17 cellular contexts compared by ENCODE assay signal in the genomic region with DNA sequence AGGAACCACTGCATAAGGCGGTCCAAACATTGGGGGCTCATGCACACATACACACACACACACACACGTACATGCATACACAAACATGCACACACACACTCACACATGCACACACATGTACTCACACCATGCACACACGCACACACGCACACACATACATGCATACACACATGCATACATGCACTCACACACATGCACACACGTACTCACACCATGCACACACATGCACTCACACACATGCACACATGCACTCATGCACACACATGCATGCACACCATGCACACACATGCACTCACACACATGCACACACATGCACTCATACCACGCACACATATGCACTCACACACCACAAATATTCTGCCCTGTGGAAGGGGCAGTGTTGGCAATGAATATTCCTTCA. TPM values are rescaled to one million over a fixed set of nuclear protein-coding genes. Genes with fewer than 3 reads are reported as not detected.
DNase-seq lines count a peak whose midpoint lies in the region; ATAC-seq, FAIRE-seq and TF ChIP-seq lines count a peak whose summit lies in the region.
"Had no signal": no experiment of that assay in that cellular context is flagged by ENCODE, and none has a peak within 500 bp of the region (broad histone marks: within the 10 kb centered on the region; RNA-seq: fewer than 3 reads in every experiment).

No MANE protein-coding gene starts in this region.

- H3K9me3 ChIP-seq in HepG2 (ENCODE audit: low read length) (no peaks in the 10 kb centered on the region), right lobe of liver (no peaks in the 10 kb centered on the region)
- no peaks in the 10 kb centered on the region for H3K9me3 ChIP-seq in effector memory CD4-positive, alpha-beta T cell (ENCODE audit: control insufficient read depth, low read length)

- no peaks in the 10 kb centered on the region for H3K79me2 ChIP-seq in HepG2 (ENCODE audit: insufficient read depth, low read length)

- H3K27ac Mint-ChIP-seq in memory B cell = peak overlapping the region; percentile 78

- no peak for DNase-seq in HepG2 (ENCODE audit: low spot score)
- no peak for DNase-seq in right lobe of liver
- DNase-seq in bronchial epithelial cell (ENCODE audit: low read depth) = no peak
- no peak for DNase-seq in memory B cell (ENCODE audit: low spot score in 2 of 2)
- no peak for DNase-seq in urothelium cell line (ENCODE audit: low spot score)
- no peak for DNase-seq in SHP77 (lab: John Stamatoyannopoulos, UW)
- no peak for DNase-seq in effector memory CD4-positive, alpha-beta T cell
- DNase-seq: CD4-positive, CD25-positive, alpha-beta regulatory T cell; DMS53; GF-D8; GOT3; HCEC 1CT; IMR-90 had no signal

- H3K9me3 Mint-ChIP-seq in memory B cell = no peaks in the 10 kb centered on the region

- intact Hi-C loops in HepG2 (cut with micrococcal nuclease; ENCODE audit: unreplicated experiment) (no loop called here), right lobe of liver (cut with DNase I) (no loop called here)

- 21% methylated on average over 6 of the region's 6 CpGs for WGBS in HepG2 (ENCODE audit: low lambda C conversion rate)
- 92% methylated on average over 6 of the region's 6 CpGs for WGBS in right lobe of liver (ENCODE audit: insufficient coverage, low coverage, low lambda C conversion rate, missing lambda C conversion rate)

- POLR2A ChIA-PET in HepG2 (lab: Yijun Ruan, JAX) = no interaction called here

- H2AFZ ChIP-seq in HepG2 (ENCODE audit: low read length) = no peak overlapping the region

- H4K20me1 ChIP-seq in HepG2 (ENCODE audit: insufficient read depth, low read length) = no peaks in the 10 kb centered on the region
- H4K20me1 ChIP-seq: BLaER1 treated with 17β-estradiol and CSF1 and Interleukin-3, amounts not matched to agents 10 nM and 100 nM had no signal

- H3K4me1 ChIP-seq in HepG2 (ENCODE audit: insufficient read depth, low read length) (peaks cover 12% of the 10 kb centered on the region), right lobe of liver (peaks cover 0 to 6% (median 2%) of the 10 kb centered on the region in 4 donors)
- no peaks in the 10 kb centered on the region for H3K4me1 ChIP-seq in effector memory CD4-positive, alpha-beta T cell (ENCODE audit: control insufficient read depth, insufficient read depth, low read length, poor library complexity, severe bottlenecking)

- H3K4me2 ChIP-seq in HepG2 (ENCODE audit: low read depth, low read length) = no peak overlapping the region
- H3K4me2 ChIP-seq: BLaER1 treated with 17β-estradiol and CSF1 and Interleukin-3, amounts not matched to agents 10 nM and 100 nM had no signal

- TF ChIP-seq RAD21 in HepG2 (CRISPR knock-in tag; IDR thresholded peaks at IDR 0.05) = no peak

- H3K4me1 Mint-ChIP-seq in memory B cell = peaks cover 20% of the 10 kb centered on the region

- no peak overlapping the region for H3K9ac ChIP-seq in HepG2 (ENCODE audit: insufficient read depth, low read depth, low read length)
- H3K9ac ChIP-seq: BLaER1 treated with 17β-estradiol and CSF1 and Interleukin-3, amounts not matched to agents 10 nM and 100 nM had no signal

- H3K4me3 ChIP-seq in HepG2 (replicated peaks in 1 of 3; ENCODE audit: insufficient read depth in 1 of 3, low read depth in 2 of 3, low read length in 3 of 3) = no peak overlapping the region
- no peak overlapping the region for H3K4me3 ChIP-seq in right lobe of liver
- no peak overlapping the region for H3K4me3 ChIP-seq in bronchial epithelial cell (ENCODE audit: low read depth, low read length)
- H3K4me3 ChIP-seq in effector memory CD4-positive, alpha-beta T cell (ENCODE audit: insufficient read depth, low read depth, low read length, poor library complexity, severe bottlenecking) = no peak overlapping the region
- H3K4me3 ChIP-seq: BLaER1 treated with 17β-estradiol and CSF1 and Interleukin-3, amounts not matched to agents 10 nM and 100 nM had no signal

- no peak overlapping the region for H3K4me3 Mint-ChIP-seq in memory B cell
- H3K4me3 Mint-ChIP-seq: CD4-positive, CD25-positive, alpha-beta regulatory T cell had no signal

- FAIRE-seq in HepG2 (lab: Jason Lieb, UNC) (no peak), bronchial epithelial cell (lab: Jason Lieb, UNC) (peak; percentile 97), urothelium cell line (lab: Jason Lieb, UNC) (peak; percentile 97)

- peaks cover 52% of the 10 kb centered on the region for H3K36me3 Mint-ChIP-seq in memory B cell

- ATAC-seq in HepG2 (no peak), right lobe of liver (no peak), memory B cell (ENCODE audit: low read depth) (no peak), GM21381 (IDR thresholded peaks at IDR 0.05; ENCODE audit: unreplicated experiment) (no peak)

- H3K27ac ChIP-seq in HepG2 (ENCODE audit: extremely low read length, insufficient read depth, low read length) (no peak overlapping the region), right lobe of liver (no peak overlapping the region)
- no peak overlapping the region for H3K27ac ChIP-seq in effector memory CD4-positive, alpha-beta T cell (ENCODE audit: insufficient read depth, low read length, poor library complexity, severe bottlenecking)
- H3K27ac ChIP-seq: 22Rv1; BLaER1 treated with 17β-estradiol and CSF1 and Interleukin-3, amounts not matched to agents 10 nM and 100 nM; HL-60 had no signal

- peaks cover 1 to 13% of the 10 kb centered on the region in 2 experiments; a peak in 2 of 5 replicates for H3K27me3 ChIP-seq in HepG2 (ENCODE audit: control insufficient read depth in 1 of 2, insufficient read depth in 2 of 2, low read length in 2 of 2)
- no peaks in the 10 kb centered on the region for H3K27me3 ChIP-seq in right lobe of liver
- H3K27me3 ChIP-seq in bronchial epithelial cell (ENCODE audit: control insufficient read depth, insufficient read depth, low read length) = no peaks in the 10 kb centered on the region
- H3K27me3 ChIP-seq in effector memory CD4-positive, alpha-beta T cell (replicated peaks; ENCODE audit: control insufficient read depth, insufficient read depth, low read length, poor library complexity, severe bottlenecking) = no peaks in the 10 kb centered on the region
- H3K27me3 ChIP-seq: BLaER1 treated with 17β-estradiol and CSF1 and Interleukin-3, amounts not matched to agents 10 nM and 100 nM had no signal

- H3K36me3 ChIP-seq in HepG2 (replicated peaks in 1 of 2; ENCODE audit: control insufficient read depth in 1 of 2, insufficient read depth in 2 of 2, low read length in 2 of 2) (no peaks in the 10 kb centered on the region), right lobe of liver (peaks cover 0 to 12% (median under 1%) of the 10 kb centered on the region in 4 donors), bronchial epithelial cell (ENCODE audit: control insufficient read depth, insufficient read depth, low read length) (no peaks in the 10 kb centered on the region)
- H3K36me3 ChIP-seq in effector memory CD4-positive, alpha-beta T cell (ENCODE audit: control insufficient read depth, insufficient read depth, low read length) = peaks cover 88% of the 10 kb centered on the region

- TF ChIP-seq EP300 in HepG2 (IDR thresholded peaks at IDR 0.05; ENCODE audit: low read depth in 2 of 2, low read length in 2 of 2) (no peak), HepG2 (CRISPR knock-in tag; IDR thresholded peaks at IDR 0.05; ENCODE audit: borderline replicate concordance) (no peak)

- H3K27me3 Mint-ChIP-seq in memory B cell = no peaks in the 10 kb centered on the region
- H3K27me3 Mint-ChIP-seq: CD4-positive, CD25-positive, alpha-beta regulatory T cell had no signal

- CTCF ChIA-PET in HepG2 (lab: Yijun Ruan, JAX; ENCODE audit: low intra/inter-chr PET ratio, low total read pairs) = no interaction called here

- no peak for TF ChIP-seq CTCF in HepG2 (CRISPR knock-in tag; IDR thresholded peaks at IDR 0.05)
- no peak for TF ChIP-seq CTCF in right lobe of liver (IDR thresholded peaks at IDR 0.05)
- no peak for TF ChIP-seq CTCF in bronchial epithelial cell (IDR thresholded peaks at IDR 0.05; ENCODE audit: insufficient read depth, low read length, severe bottlenecking)

- in situ Hi-C loops in HepG2 (cut with HindIII; ENCODE audit: extremely low pct_ligation_motif_present, low pct_unique_long_range_greater_than_20kb) = no loop called here

- TF ChIP-seq POLR2A in HepG2 (IDR thresholded peaks at IDR 0.05; ENCODE audit: insufficient read depth in 1 of 2, low read depth in 2 of 2, low read length in 2 of 2) (no peak), right lobe of liver (IDR thresholded peaks at IDR 0.05) (no peak)

- BruUV-seq in HepG2 (replicated peaks; lab: Mats Ljungman, UMichigan) = no TSS peak

RNA-seq across cellular contexts. Expression of a gene that starts 22.1 kb away (rescaled TPM):
- total RNA-seq in HepG2 (2016; rRNA removed; fragmentation: Illumina TruSeq; extraction: Trizol) (0.24 and 0.44 TPM in 2 replicates), right lobe of liver (10 to 100 TPM in 1 of 6 experiments, 1 to 10 TPM in 5; 5.2 to 13.4 (median 7.1) TPM), bronchial epithelial cell (0.64 and 0.79 TPM in 2 replicates)
- total RNA-seq in HepG2 (2016; cell fraction: cytosol; rRNA removed; fragmentation: Illumina TruSeq; extraction: Trizol; ENCODE audit: low read depth) = not detected in 2 replicates
- 0.11 TPM in 1 of 2 replicates, not detected in the other for total RNA-seq in HepG2 (2016; cell fraction: insoluble cytoplasmic fraction; rRNA removed; fragmentation: Illumina TruSeq; extraction: Trizol)
- total RNA-seq in HepG2 (2016; cell fraction: membrane; rRNA removed; fragmentation: Illumina TruSeq; extraction: Trizol) = 0.10 TPM in 1 of 2 replicates, not detected in the other
- total RNA-seq in HepG2 (2016; cell fraction: nucleus; rRNA removed; fragmentation: Illumina TruSeq; extraction: Trizol) = not detected in 2 replicates
- polyA plus RNA-seq in HepG2 (2011; rRNA removed) = 0.05 and 0.10 TPM in 2 replicates
- polyA plus RNA-seq in HepG2 (2011; cell fraction: cytosol; rRNA removed) = 0.07 and 0.09 TPM in 2 replicates
- polyA plus RNA-seq in HepG2 (2011; cell fraction: nucleus; rRNA removed) = 0.13 and 0.23 TPM in 2 replicates
- polyA plus RNA-seq in HepG2 (2012) = not detected in 2 replicates
- polyA plus RNA-seq in HepG2 (2016; cell fraction: cytosol; fragmentation: Illumina TruSeq; extraction: Trizol; ENCODE audit: low read depth) = not detected in 2 replicates
- 0.20 TPM in 1 of 2 replicates, not detected in the other for polyA plus RNA-seq in HepG2 (2016; cell fraction: insoluble cytoplasmic fraction; fragmentation: Illumina TruSeq; extraction: Trizol; ENCODE audit: low read depth)
- not detected in 2 replicates for polyA plus RNA-seq in HepG2 (2016; cell fraction: membrane; fragmentation: Illumina TruSeq; extraction: Trizol; ENCODE audit: low read depth)
- polyA plus RNA-seq in HepG2 (2016; cell fraction: nucleus; fragmentation: Illumina TruSeq; extraction: Trizol; ENCODE audit: insufficient read depth, low read depth) = not detected in 2 replicates
- 0.98 TPM in 1 of 2 replicates, not detected in the other for polyA minus RNA-seq in HepG2 (2011; rRNA and poly(A)+ RNA removed; ENCODE audit: low replicate concordance)
- polyA minus RNA-seq in HepG2 (2011; cell fraction: cytosol; rRNA and poly(A)+ RNA removed) = not detected in 2 replicates
- not detected in 2 replicates for polyA minus RNA-seq in HepG2 (2011; cell fraction: nucleus; rRNA and poly(A)+ RNA removed)
- polyA plus RNA-seq: IMR-90 had no signal

RNA-seq across cellular contexts. Expression of a gene that starts 56.1 kb away (rescaled TPM):
- total RNA-seq in HepG2 (2016; rRNA removed; fragmentation: Illumina TruSeq; extraction: Trizol) (not detected in 2 replicates), right lobe of liver (10 to 100 TPM in 5 of 6 experiments, 1 to 10 TPM in 1; 1.4 to 51.2 (median 20.0) TPM), bronchial epithelial cell (not detected in 2 replicates)
- not detected in 2 replicates for total RNA-seq in HepG2 (2016; cell fraction: cytosol; rRNA removed; fragmentation: Illumina TruSeq; extraction: Trizol; ENCODE audit: low read depth)
- total RNA-seq in HepG2 (2016; cell fraction: insoluble cytoplasmic fraction; rRNA removed; fragmentation: Illumina TruSeq; extraction: Trizol) = not detected in 2 replicates
- total RNA-seq in HepG2 (2016; cell fraction: membrane; rRNA removed; fragmentation: Illumina TruSeq; extraction: Trizol) = not detected in 2 replicates
- total RNA-seq in HepG2 (2016; cell fraction: nucleus; rRNA removed; fragmentation: Illumina TruSeq; extraction: Trizol) = not detected in 2 replicates
- polyA plus RNA-seq in HepG2 (2011; rRNA removed) = not detected in 2 replicates
- polyA plus RNA-seq in HepG2 (2011; cell fraction: cytosol; rRNA removed) = not detected in 2 replicates
- polyA plus RNA-seq in HepG2 (2011; cell fraction: nucleus; rRNA removed) = not detected in 2 replicates
- polyA plus RNA-seq in HepG2 (2012) = not detected in 2 replicates
- not detected in 2 replicates for polyA plus RNA-seq in HepG2 (2016; cell fraction: cytosol; fragmentation: Illumina TruSeq; extraction: Trizol; ENCODE audit: low read depth)
- not detected in 2 replicates for polyA plus RNA-seq in HepG2 (2016; cell fraction: insoluble cytoplasmic fraction; fragmentation: Illumina TruSeq; extraction: Trizol; ENCODE audit: low read depth)
- not detected in 2 replicates for polyA plus RNA-seq in HepG2 (2016; cell fraction: membrane; fragmentation: Illumina TruSeq; extraction: Trizol; ENCODE audit: low read depth)
- not detected in 2 replicates for polyA plus RNA-seq in HepG2 (2016; cell fraction: nucleus; fragmentation: Illumina TruSeq; extraction: Trizol; ENCODE audit: insufficient read depth, low read depth)
- polyA minus RNA-seq in HepG2 (2011; rRNA and poly(A)+ RNA removed; ENCODE audit: low replicate concordance) = not detected in 2 replicates
- polyA minus RNA-seq in HepG2 (2011; cell fraction: cytosol; rRNA and poly(A)+ RNA removed) = not detected in 2 replicates
- polyA minus RNA-seq in HepG2 (2011; cell fraction: nucleus; rRNA and poly(A)+ RNA removed) = not detected in 2 replicates
- total RNA-seq: IMR-90 had no signal
- polyA plus RNA-seq: IMR-90 had no signal
